Comparison of ENCODE assay signal across 30 cellular contexts in the genomic region with DNA sequence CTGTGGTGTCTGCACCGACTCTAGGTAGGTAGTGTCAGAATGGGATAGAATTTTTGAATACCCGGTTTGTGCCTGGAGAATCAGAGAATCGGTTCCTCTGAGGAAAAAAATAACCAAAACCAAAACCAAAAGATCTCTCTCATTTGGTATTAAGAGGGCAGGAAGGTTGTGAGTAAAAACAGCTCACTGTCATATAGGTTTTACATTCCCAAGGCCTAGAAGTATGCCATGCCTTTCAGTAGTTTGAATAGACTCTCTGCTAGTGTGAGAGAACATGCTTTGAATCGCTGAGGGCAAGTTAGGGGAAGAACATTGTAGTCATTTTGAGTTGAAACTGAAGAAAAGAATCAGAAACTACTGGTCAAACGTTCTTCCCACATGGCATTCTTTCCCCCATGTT.
"Had no signal": no experiment of that assay in that cellular context is flagged by ENCODE, and none has a peak within 500 bp of the region (broad histone marks: within the 10 kb centered on the region; RNA-seq: fewer than 3 reads in every experiment).

No MANE protein-coding gene starts in this region.

- H3K4me1 ChIP-seq: parathyroid adenoma, psoas muscle, spleen, suprapubic skin, testis, tibial artery, upper lobe of right lung, uterus had no signal

- H3K36me3 ChIP-seq: neutrophil, ovary, spleen, suprapubic skin, tibial artery, transverse colon, upper lobe of right lung, uterus had no signal

- DNase-seq: naive thymus-derived CD8-positive, alpha-beta T cell; nephron progenitor cell; nucleus accumbens; ovary; posterior cingulate gyrus; psoas muscle; right cardiac atrium; spleen; stimulated activated CD4-positive, alpha-beta T cell treated with anti-CD3 and anti-CD28 coated beads, Interleukin-12 subunit alpha, Interleukin-12 subunit beta, amount 100 ng/mL, for 4 hours; stimulated activated CD4-positive, alpha-beta T cell treated with anti-CD3 and anti-CD28 coated beads, Interleukin-1b, Interleukin-23, amount 100 ng/mL, for 48 hours; stimulated activated CD4-positive, alpha-beta T cell treated with anti-CD3 and anti-CD28 coated beads, Interleukin-4, amount 100 ng/mL, for 1 hour; stimulated activated CD4-positive, alpha-beta T cell treated with anti-CD3 and anti-CD28 coated beads, Interleukin-4, amount 100 ng/mL, for 4 hours; stimulated activated CD8-positive, alpha-beta memory T cell treated with anti-CD3 and anti-CD28 coated beads, Interleukin-4, amount 100 ng/mL, for 48 hours; stimulated activated naive CD4-positive, alpha-beta T cell; stimulated activated naive CD8-positive, alpha-beta T cell treated with anti-CD3 and anti-CD28 coated beads, Interleukin-15, amount 100 ng/mL, for 72 hours; stimulated activated naive CD8-positive, alpha-beta T cell treated with anti-CD3 and anti-CD28 coated beads, Interleukin-15, Interleukin-2, amounts not matched to agents 100 U/mL and 50 U/mL, for 24 hours; substantia nigra; testis; tibial artery; transverse colon; upper lobe of right lung; uterus had no signal

- H3K79me2 ChIP-seq: parathyroid adenoma had no signal

- H3K9ac ChIP-seq: parathyroid adenoma had no signal

- H3K9me3 ChIP-seq: neutrophil, ovary, psoas muscle, suprapubic skin, testis, tibial artery, transverse colon, upper lobe of right lung, uterus had no signal

- H3K4me3 ChIP-seq: ovary, psoas muscle, skin epidermis, smooth muscle cell, spleen, suprapubic skin, testis, tibial artery, transverse colon, upper lobe of right lung, uterus had no signal

- ATAC-seq: naive thymus-derived CD8-positive, alpha-beta T cell; natural killer cell treated with Interleukin-12 subunit alpha and Interleukin-12 subunit beta and Interleukin-15 and Interleukin-18, amount 100 ng/mL, for 72 hours; psoas muscle; right cardiac atrium; sciatic nerve; stimulated activated memory B cell treated with anti-CD40 and anti-IgM and Interleukin-4, amounts not matched to agents 10 μg/mL and 1 μg/mL and 100 μg/mL, for 72 hours; stimulated activated naive CD8-positive, alpha-beta T cell treated with anti-CD3 and anti-CD28 coated beads, Interleukin-15, amount 100 ng/mL, for 72 hours; stimulated activated naive CD8-positive, alpha-beta T cell treated with anti-CD3 and anti-CD28 coated beads, Interleukin-15, Interleukin-2, amounts not matched to agents 100 U/mL and 50 U/mL, for 24 hours; upper lobe of right lung had no signal

- H3K27ac ChIP-seq: neutrophil, ovary, parathyroid adenoma, psoas muscle, skin epidermis, spleen, suprapubic skin, testis, tibial artery, transverse colon, upper lobe of right lung, uterus had no signal

- H3K27me3 ChIP-seq: neutrophil, ovary, spleen, suprapubic skin, testis, tibial artery, transverse colon, upper lobe of right lung, uterus had no signal

- H2AFZ ChIP-seq: parathyroid adenoma had no signal

- H3K4me2 ChIP-seq: smooth muscle cell had no signal
